In the genomic region with DNA sequence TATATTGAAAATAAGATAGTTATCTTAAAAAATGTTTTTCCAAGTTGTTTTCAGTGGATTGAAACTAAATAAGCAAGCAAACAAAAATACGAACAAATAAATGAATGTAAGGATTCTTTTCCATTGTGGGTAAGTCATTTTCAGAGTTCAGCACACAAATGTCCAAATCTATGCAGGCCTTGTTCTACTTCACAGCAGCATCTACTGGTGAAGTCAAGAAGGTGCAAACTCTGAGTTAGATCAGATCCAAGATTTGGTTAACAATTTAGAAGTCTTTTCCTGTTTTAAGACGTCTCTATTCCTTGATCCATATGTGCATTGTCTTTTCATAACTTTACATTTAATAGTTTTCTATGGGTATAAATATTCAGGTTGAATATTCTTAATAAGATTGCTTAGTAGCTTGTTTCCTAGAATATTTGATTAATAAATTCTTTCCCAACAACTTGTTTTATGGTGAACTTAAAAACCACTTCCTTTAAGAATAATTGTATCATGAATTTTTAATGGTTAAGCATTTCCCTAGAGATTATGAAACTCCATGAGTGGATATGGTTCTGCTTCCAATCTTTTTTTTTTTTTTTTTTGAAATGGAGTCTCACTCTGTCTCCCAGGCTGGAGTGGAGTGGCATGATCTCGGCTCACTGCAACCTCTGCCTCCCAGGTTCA, we compare ENCODE assay signal across 10 cellular contexts. TPM values are rescaled to one million over a fixed set of nuclear protein-coding genes. Genes with fewer than 3 reads are reported as not detected.
A peak's percentile ranks its signal among the peaks of the same experiment; 100 is the strongest.
DNase-seq lines count a peak whose midpoint lies in the region; ATAC-seq and FAIRE-seq lines count a peak whose summit lies in the region.
"Had no signal": no experiment of that assay in that cellular context is flagged by ENCODE, and none has a peak within 500 bp of the region (broad histone marks: within the 10 kb centered on the region; RNA-seq: fewer than 3 reads in every experiment).

No MANE protein-coding gene starts in this region.

- no peak overlapping the region for H3K4me3 ChIP-seq in SK-N-MC

- no peaks in the 10 kb centered on the region for H3K36me3 ChIP-seq in SK-N-MC (ENCODE audit: insufficient read depth, low read length)

- DNase-seq in H4 (ENCODE audit: low spot score) (peak; percentile 28), SK-N-MC (ENCODE audit: low read depth, low spot score) (peak; percentile 87), foreskin melanocyte (peak; percentile 56), germinal center (ENCODE audit: low spot score) (no peak), Right ventricle myocardium inferior (ENCODE audit: missing footprints) (no peak)
- DNase-seq in activated CD8-positive, alpha-beta memory T cell treated with anti-CD3 and anti-CD28 coated beads, Interleukin-2, amount 50 U/mL, for 48 hours = no peak
- no peak for DNase-seq in activated CD4-positive, alpha-beta T cell treated with anti-CD3 and anti-CD28 coated beads for 1 hour
- DNase-seq: NCI-H2107; stimulated activated CD4-positive, alpha-beta T cell treated with anti-CD3 and anti-CD28 coated beads, Interleukin-4, amount 100 ng/mL, for 24 hours had no signal

- H3K27ac ChIP-seq in SK-N-MC = no peak overlapping the region

- FAIRE-seq in A204.1 (lab: Jason Lieb, UNC) = peak; percentile 87

- H3K9ac ChIP-seq in SK-N-MC (ENCODE audit: insufficient read length) = no peak overlapping the region

- peaks cover 3% of the 10 kb centered on the region; the same call in 1 of the 2 replicates for H3K9me3 ChIP-seq in SK-N-MC (ENCODE audit: low read depth, low read length)

- ATAC-seq in Right ventricle myocardium inferior = no peak

- intact Hi-C loops in Right ventricle myocardium inferior (cut with DNase I) = no loop called here

RNA-seq across cellular contexts. Expression of a gene that starts 10.5 kb away (rescaled TPM):
- 0.99 and 1.5 TPM in 2 replicates for total RNA-seq in H4 (2014; rRNA removed; shearing (Covaris generic))
- total RNA-seq in Right ventricle myocardium inferior = 0.16 TPM

RNA-seq across cellular contexts. Expression of a gene that starts 56.1 kb away (rescaled TPM):
- total RNA-seq in H4 (2014; rRNA removed; shearing (Covaris generic)) = 0.75 and 8.9 TPM in 2 replicates
- total RNA-seq in Right ventricle myocardium inferior = 0.41 TPM

Comparison
In these comparisons a context has a peak if more than half of its experiments do, and no peak if none do; other contexts are left out.
1. DNase-seq: peak in H4 (single experiment), SK-N-MC (single experiment) and foreskin melanocyte (single experiment); none in activated CD8-positive, alpha-beta memory T cell treated with anti-CD3 and anti-CD28 coated beads, Interleukin-2, amount 50 U/mL, for 48 hours (single experiment), activated CD4-positive, alpha-beta T cell treated with anti-CD3 and anti-CD28 coated beads for 1 hour (single experiment), germinal center (single experiment) and Right ventricle myocardium inferior (single experiment).